ENCODE assay signal across 8 cellular contexts in the genomic region with DNA sequence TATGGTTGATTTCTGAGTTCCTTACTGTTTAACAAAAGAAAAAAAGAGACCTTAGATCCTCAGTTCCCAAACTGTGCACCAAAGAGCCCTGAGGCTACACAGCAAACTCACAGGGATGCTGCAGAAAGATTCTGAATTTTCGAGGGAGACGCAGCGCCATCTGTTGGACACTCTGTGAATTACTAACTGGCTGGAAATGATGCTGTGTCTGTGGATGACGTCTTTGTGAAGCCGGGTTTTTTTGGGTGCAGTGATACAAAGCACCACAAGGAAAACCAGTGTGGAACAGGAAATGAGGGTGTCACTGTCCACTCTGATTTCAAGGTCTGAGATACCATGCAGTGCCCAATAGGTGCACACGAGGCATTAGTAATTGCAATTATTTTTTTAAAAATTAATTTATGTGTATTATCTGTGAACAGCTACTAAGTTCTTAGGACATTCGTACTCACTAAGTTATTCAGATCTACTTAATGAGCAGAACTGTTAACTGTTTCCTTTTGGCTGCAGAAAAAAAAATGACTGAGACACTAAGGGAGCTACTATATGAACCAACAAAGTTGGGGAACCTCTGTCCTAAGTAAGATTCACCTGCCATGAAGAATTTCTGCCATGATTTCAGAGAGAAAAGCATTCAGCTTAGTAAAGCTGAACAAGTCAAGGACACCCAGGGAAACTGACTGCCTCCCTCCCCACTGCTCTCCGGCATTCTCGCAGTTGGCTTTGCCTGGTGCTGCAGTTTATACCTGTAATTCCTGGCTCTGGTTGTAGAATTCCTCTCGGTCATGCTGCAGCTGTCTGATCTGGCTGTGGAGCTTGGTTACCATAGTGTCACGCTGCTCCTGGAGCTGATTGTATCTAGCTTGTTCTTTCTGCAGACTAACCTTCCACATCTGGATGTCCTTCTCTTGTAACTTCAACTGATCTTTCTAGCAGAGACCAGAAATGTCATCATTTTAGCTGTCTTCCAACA.
DNase-seq lines count a peak whose midpoint lies in the region; FAIRE-seq and TF ChIP-seq lines count a peak whose summit lies in the region.

No MANE protein-coding gene starts in this region.

- H3K27ac ChIP-seq in neutrophil (no peak overlapping the region), substantia nigra (ENCODE audit: low read depth, low read length, poor library complexity, severe bottlenecking) (no peak overlapping the region)

- no peaks in the 10 kb centered on the region for H3K27me3 ChIP-seq in neutrophil

- DNase-seq in GM04503 (ENCODE audit: low read depth): peak; percentile 41
- peak in 69 of 76 experiments; percentile 9 to 79 (median 55) for DNase-seq in HUDEP-2 (lab: John Stamatoyannopoulos, UW; ENCODE audit: unreplicated experiment in 76 of 76)
- peak; percentile 66 for DNase-seq in RCC 7860 (ENCODE audit: low spot score)
- peak; percentile 85 to 86 for DNase-seq in activated T-cell treated with anti-CD3 and anti-CD28 coated beads, Interleukin-2, amount 50 U/mL, for 48 hours
- DNase-seq in fibroblast of mammary gland (ENCODE audit: low read depth): peak; percentile 82
- peak in 42 of 49 donors; percentile 6 to 79 (median 54) for DNase-seq in substantia nigra (lab: John Stamatoyannopoulos, UW)
- DNase-seq in NCI-H187 treated with DMSO at 0.1 percent for 48 hours (lab: John Stamatoyannopoulos, UW): no peak

- H3K4me3 ChIP-seq in fibroblast of mammary gland (ENCODE audit: control insufficient read depth, low read depth, low read length) (no peak overlapping the region), neutrophil (ENCODE audit: low read depth in 1 of 2, low read length in 1 of 2) (no peak overlapping the region)

- TF ChIP-seq CTCF in fibroblast of mammary gland (conservative IDR thresholded peaks at IDR 0.05; ENCODE audit: control insufficient read depth, insufficient read depth, low read depth, low read length) (peak; percentile 92), neutrophil (IDR thresholded peaks at IDR 0.05) (peak; percentile 88)

- no peaks in the 10 kb centered on the region for H3K9me3 ChIP-seq in neutrophil

- FAIRE-seq in RCC 7860 (lab: Jason Lieb, UNC): peak; percentile 64

- peaks cover 2 to 3% of the 10 kb centered on the region in 2 experiments for H3K4me1 ChIP-seq in neutrophil (ENCODE audit: control insufficient read depth in 1 of 2, insufficient read depth in 1 of 2, low read depth in 1 of 2, low read length in 1 of 2)

- H3K36me3 ChIP-seq in neutrophil: peaks cover 82% of the 10 kb centered on the region
